Comparison of ENCODE assay signal across 8 cellular contexts in genomic region chr12:109995703-109996482, GRCh38. TPM values are rescaled to one million over a fixed set of nuclear protein-coding genes. Genes with fewer than 3 reads are reported as not detected.
DNase-seq lines count a peak whose midpoint lies in the region; TF ChIP-seq lines count a peak whose summit lies in the region.

TSS of gene GIT2 (minus strand) at chr12:109996368. CDS start at chr12:109996224, 144 bp downstream.

- no peaks in the 10 kb centered on the region for H3K9me3 ChIP-seq in neuron (ENCODE audit: low read length)

- H3K4me1 ChIP-seq in neuron (ENCODE audit: insufficient read depth, low read length): peaks cover 22% of the 10 kb centered on the region

- no peak for TF ChIP-seq CTCF in HFF-Myc (IDR thresholded peaks at IDR 0.05; ENCODE audit: low read depth, low read length, missing control alignments)

- DNase-seq in GDM1 (lab: John Stamatoyannopoulos, UW) (peak; percentile 90), HFF-Myc (ENCODE audit: extremely low read depth, low read depth) (peak; percentile 77), NAMALWA (ENCODE audit: low spot score) (peak; percentile 98), SK-MEL-5 (ENCODE audit: low read depth, low spot score) (peak; percentile 94), foreskin melanocyte (peak; percentile 90), stromal cell of bone marrow (ENCODE audit: low read depth) (peak; percentile 85)
- peak; percentile 95 for DNase-seq in activated naive CD4-positive, alpha-beta T cell treated with Interleukin-2 at 50 U/mL for 16 hours

- in situ Hi-C loops in SK-MEL-5 (cut with HindIII; ENCODE audit: low pct_unique_long_range_greater_than_20kb, low sequenced_read_pairs): no loop called here

- H3K36me3 ChIP-seq in neuron (ENCODE audit: insufficient read depth, low read length): peaks cover 5% of the 10 kb centered on the region

- no peaks in the 10 kb centered on the region for H3K27me3 ChIP-seq in neuron (ENCODE audit: insufficient read depth, low read length)

- H3K4me3 ChIP-seq in HFF-Myc (replicated peaks; ENCODE audit: low read depth, low read length) (peak within 1 kb of the TSS; percentile 77), neuron (ENCODE audit: low read length) (peak within 1 kb of the TSS; percentile 82)

- H2AFZ ChIP-seq in neuron (ENCODE audit: low read depth, low read length): peak within 1 kb of the TSS; percentile 73

RNA-seq across cellular contexts. Expression of gene GIT2, which starts in this region (rescaled TPM):
- total RNA-seq in SK-MEL-5 (2014; rRNA removed; shearing (Covaris generic)): 32.8 and 36.0 TPM in 2 replicates
- polyA plus RNA-seq in SK-MEL-5 (2015; cell fraction: cytosol; rRNA removed): 36.7 and 46.6 TPM in 2 replicates
- 152 and 167 TPM in 2 replicates for polyA plus RNA-seq in SK-MEL-5 (2015; cell fraction: nucleus; rRNA removed)

Comparison
In these comparisons a context has a peak if more than half of its experiments do, and no peak if none do; other contexts are left out.
1. Peak in every context shown above with its lines: DNase-seq and H3K4me3 ChIP-seq.